In genomic region chr7:1555813-1556540, GRCh38 we compare ENCODE assay signal across 7 cellular contexts. TPM values are rescaled to one million over a fixed set of nuclear protein-coding genes. Genes with fewer than 3 reads are reported as not detected.
DNase-seq lines count a peak whose midpoint lies in the region; ATAC-seq and TF ChIP-seq lines count a peak whose summit lies in the region.

Gene TMEM184A (minus strand): TSS chr7:1556205. CDS start chr7:1555484, 721 bp downstream.

- H3K79me2 ChIP-seq in fibroblast of lung (ENCODE audit: control insufficient read depth, insufficient read depth, low read length): no peaks in the 10 kb centered on the region

- intact Hi-C loops in prostate gland (cut with DNase I): no loop called here

- WGBS in prostate gland: 25% methylated on average over 23 of the region's 23 CpGs

- ATAC-seq in GM21528 (IDR thresholded peaks at IDR 0.05; ENCODE audit: low FRiP score, unreplicated experiment): no peak

- TF ChIP-seq CTCF in fibroblast of lung (conservative IDR thresholded peaks at IDR 0.05 in 1 of 2, IDR thresholded peaks at IDR 0.05 in 1 of 2; ENCODE audit: low read depth in 1 of 2, low read length in 2 of 2) (peak; percentile 7 to 17), prostate gland (IDR thresholded peaks at IDR 0.05) (peak; percentile 21 to 93 (median 78))

- H2AFZ ChIP-seq in fibroblast of lung (ENCODE audit: low read length): peak within 1 kb of the TSS; percentile 59

- H3K36me3 ChIP-seq in fibroblast of lung (ENCODE audit: control insufficient read depth, insufficient read depth, low read length) (no peaks in the 10 kb centered on the region), prostate gland (no peaks in the 10 kb centered on the region)

- H3K4me1 ChIP-seq in fibroblast of lung (ENCODE audit: control insufficient read depth, extremely low read depth, insufficient read depth, low read length): peaks cover 12% of the 10 kb centered on the region
- peaks cover 33% of the 10 kb centered on the region for H3K4me1 ChIP-seq in prostate gland (replicated peaks)

- no peaks in the 10 kb centered on the region for H4K20me1 ChIP-seq in fibroblast of lung (ENCODE audit: control insufficient read depth, extremely low read depth, insufficient read depth, low read length)

- peak within 1 kb of the TSS; percentile 59 for H3K4me2 ChIP-seq in fibroblast of lung (ENCODE audit: extremely low read depth, insufficient read depth, low read length)

- H3K9me3 ChIP-seq in fibroblast of lung (ENCODE audit: control insufficient read depth, insufficient read depth, low read depth, low read length) (no peaks in the 10 kb centered on the region), prostate gland (no peaks in the 10 kb centered on the region)

- H3K27me3 ChIP-seq in fibroblast of lung (ENCODE audit: control insufficient read depth, insufficient read depth, low read length): no peaks in the 10 kb centered on the region
- no peaks in the 10 kb centered on the region for H3K27me3 ChIP-seq in prostate gland (replicated peaks; ENCODE audit: insufficient read depth)

- DNase-seq in GM19238 (ENCODE audit: insufficient read length, low spot score): peak; percentile 64
- DNase-seq in NCI-H2029 treated with DMSO at 0.1 percent for 48 hours (lab: John Stamatoyannopoulos, UW): peak; percentile 82
- peak; percentile 45 to 58 for DNase-seq in activated CD4-positive, alpha-beta T cell treated with anti-CD3 and anti-CD28 coated beads, Interleukin-2, amount 50 U/mL, for 48 hours
- DNase-seq in fibroblast of lung (ENCODE audit: low read depth in 2 of 2): no peak
- DNase-seq in prostate gland (ENCODE audit: low spot score): peak; percentile 90
- no peak for DNase-seq in mesenteric fat pad (ENCODE audit: low spot score)

- H3K9ac ChIP-seq in fibroblast of lung (ENCODE audit: insufficient read depth, low read length): peak within 1 kb of the TSS; percentile 23

- H3K4me3 ChIP-seq in fibroblast of lung (replicated peaks in 1 of 4; ENCODE audit: control extremely low read depth in 1 of 4, insufficient read depth in 1 of 4, low read depth in 3 of 4, low read length in 4 of 4): no peak within 1 kb of the TSS
- H3K4me3 ChIP-seq in prostate gland: peak within 1 kb of the TSS in 1 of 2 donors; percentile 30

- TF ChIP-seq POLR2A in prostate gland (IDR thresholded peaks at IDR 0.05): peak; percentile 35

- H3K27ac ChIP-seq in fibroblast of lung (ENCODE audit: insufficient read depth, low read length) (peak within 1 kb of the TSS; percentile 23), prostate gland (peak within 1 kb of the TSS; percentile 83 to 85)

RNA-seq across cellular contexts. Expression of gene TMEM184A, which starts in this region (rescaled TPM):
- under 0.01 TPM in 2 replicates for total RNA-seq in fibroblast of lung
- polyA plus RNA-seq in fibroblast of lung: 0.05 and 0.10 TPM in 2 replicates
- 0.09 and 0.36 TPM in 2 replicates for polyA plus RNA-seq in fibroblast of lung (2012)
- 3.0 TPM in 1 of 2 replicates, not detected in the other for polyA minus RNA-seq in fibroblast of lung (ENCODE audit: low replicate concordance)
- total RNA-seq in prostate gland: 10 to 100 TPM; 15.4 to 59.2 TPM
- 0.16 TPM for total RNA-seq in mesenteric fat pad

Comparison
In these comparisons a context has a peak if more than half of its experiments do, and no peak if none do; other contexts are left out.
1. RNA of gene TMEM184A (total RNA-seq): 15.4 to 59.2 TPM in prostate gland; 0.16 TPM in mesenteric fat pad (single experiment) and under 0.01 TPM in fibroblast of lung; every median in the first group is over 10 times any median in the second.
2. DNase-seq: peak in GM19238 (single experiment), NCI-H2029 treated with DMSO at 0.1 percent for 48 hours (single experiment), activated CD4-positive, alpha-beta T cell treated with anti-CD3 and anti-CD28 coated beads, Interleukin-2, amount 50 U/mL, for 48 hours (2 of 2) and prostate gland (single experiment); none in fibroblast of lung (0 of 2) and mesenteric fat pad (single experiment).